Comparison of ENCODE assay signal across 8 cellular contexts in the genomic region with DNA sequence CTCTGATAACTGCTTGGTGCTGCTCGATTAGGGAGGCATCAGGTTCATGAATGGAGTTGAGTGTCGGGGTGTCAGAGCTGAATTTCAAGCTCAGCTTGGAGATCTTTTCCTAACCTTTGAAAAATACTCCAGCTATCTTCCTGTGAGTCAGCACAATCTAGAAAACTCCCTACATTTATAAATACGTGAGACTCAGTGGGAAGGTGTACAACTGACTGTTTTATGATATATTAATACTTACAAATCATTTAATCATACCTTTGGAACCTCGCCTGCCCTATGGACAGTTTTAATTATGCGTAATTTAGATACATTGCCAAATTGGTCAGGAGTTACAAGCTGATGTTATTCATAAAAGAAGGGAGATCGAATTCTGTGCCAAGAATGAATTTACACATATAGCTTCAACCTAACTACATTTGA. TPM values are rescaled to one million over a fixed set of nuclear protein-coding genes. Genes with fewer than 3 reads are reported as not detected.
A peak's percentile ranks its signal among the peaks of the same experiment; 100 is the strongest.
DNase-seq lines count a peak whose midpoint lies in the region; ATAC-seq, FAIRE-seq and TF ChIP-seq lines count a peak whose summit lies in the region.

No MANE protein-coding gene starts in this region.

- ATAC-seq in activated naive CD4-positive, alpha-beta T cell treated with anti-CD3 and anti-CD28 coated beads, Interleukin-2, amount 50 U/mL, for 72 hours, result no peak

- peak overlapping the region; percentile 73 to 93 (median 81) for H3K4me3 ChIP-seq in keratinocyte (ENCODE audit: control insufficient read depth in 2 of 3, extremely low read depth in 1 of 3, insufficient read depth in 2 of 3, low read depth in 1 of 3, low read length in 3 of 3)
- peak overlapping the region; percentile 88 to 94 for H3K4me3 ChIP-seq in testis

- no peaks in the 10 kb centered on the region for H3K27me3 ChIP-seq in keratinocyte (ENCODE audit: control insufficient read depth, extremely low read depth, insufficient read depth, low read length)
- no peaks in the 10 kb centered on the region for H3K27me3 ChIP-seq in testis

- no peaks in the 10 kb centered on the region for H3K27me3 Mint-ChIP-seq in activated naive CD4-positive, alpha-beta T cell treated with anti-CD3 and anti-CD28 coated beads for 36 hours (ENCODE audit: low read depth)

- no peak for TF ChIP-seq POLR2A in testis (IDR thresholded peaks at IDR 0.05)

- H3K4me2 ChIP-seq in keratinocyte (ENCODE audit: control insufficient read depth, extremely low read depth, insufficient read depth, low read depth, low read length), result peak overlapping the region; percentile 66

- H3K36me3 ChIP-seq in keratinocyte (ENCODE audit: control insufficient read depth in 2 of 2, extremely low read depth in 1 of 2, insufficient read depth in 2 of 2, low read length in 2 of 2), result peaks cover 2 to 5% of the 10 kb centered on the region in 2 experiments
- peaks cover 3% of the 10 kb centered on the region for H3K36me3 ChIP-seq in testis (ENCODE audit: low read depth, missing control alignments)

- 10% methylated on average over 6 of the region's 6 CpGs for WGBS in testis, 2 donors

- H4K20me1 ChIP-seq in keratinocyte (ENCODE audit: control insufficient read depth, extremely low read depth, insufficient read depth, low read length), result no peaks in the 10 kb centered on the region

- intact Hi-C loops in activated naive CD4-positive, alpha-beta T cell treated with anti-CD3 and anti-CD28 coated beads for 36 hours (cut with micrococcal nuclease), result loop anchor here (1.0 to 2.0 kb wide), 6 partner anchors 114 to 608 kb away; a partner anchor contains a TSS
- intact Hi-C loops in testis (cut with DNase I; ENCODE audit: low total_unique reads), result no loop called here

- H3K9me3 Mint-ChIP-seq in activated naive CD4-positive, alpha-beta T cell treated with anti-CD3 and anti-CD28 coated beads for 36 hours, result no peaks in the 10 kb centered on the region
- peaks cover 0 to 4% of the 10 kb centered on the region in 2 donors for H3K9me3 Mint-ChIP-seq in activated naive CD4-positive, alpha-beta T cell treated with anti-CD3 and anti-CD28 coated beads, Interleukin-2, amount 50 U/mL, for 72 hours

- H3K27ac Mint-ChIP-seq in activated naive CD4-positive, alpha-beta T cell treated with anti-CD3 and anti-CD28 coated beads for 36 hours, result peak overlapping the region; percentile 84
- H3K27ac Mint-ChIP-seq in activated naive CD4-positive, alpha-beta T cell treated with anti-CD3 and anti-CD28 coated beads, Interleukin-2, amount 50 U/mL, for 72 hours, result peak overlapping the region; percentile 90 to 92

- peak overlapping the region; percentile 95 for H3K4me3 Mint-ChIP-seq in activated naive CD4-positive, alpha-beta T cell treated with anti-CD3 and anti-CD28 coated beads for 36 hours

- peaks cover 38% of the 10 kb centered on the region for H3K79me2 ChIP-seq in keratinocyte (ENCODE audit: control insufficient read depth, insufficient read depth, low read length)

- H3K27ac ChIP-seq in keratinocyte (ENCODE audit: control insufficient read depth, insufficient read depth, low read length) (peak overlapping the region; percentile 72), testis (peak overlapping the region; percentile 87 to 89)

- DNase-seq in activated naive CD4-positive, alpha-beta T cell treated with anti-CD3 and anti-CD28 coated beads for 36 hours, result no peak
- no peak for DNase-seq in activated naive CD4-positive, alpha-beta T cell treated with Interleukin-2 at 50 U/mL for 16 hours
- DNase-seq in activated naive CD4-positive, alpha-beta T cell treated with anti-CD3 and anti-CD28 coated beads, Interleukin-2, amount 50 U/mL, for 72 hours (ENCODE audit: low spot score in 2 of 2), result no peak
- DNase-seq in keratinocyte (ENCODE audit: low read depth, low spot score) (peak; percentile 5), testis (no peak), NCI-H146 treated with DMSO at 0.1 percent for 48 hours (lab: John Stamatoyannopoulos, UW; ENCODE audit: unreplicated experiment) (no peak), T-helper 9 cell (no peak), NCI-H69 (lab: John Stamatoyannopoulos, UW) (no peak)

- TF ChIP-seq CTCF in keratinocyte (optimal IDR thresholded peaks at IDR 0.05 in 1 of 3, IDR thresholded peaks at IDR 0.05 in 1 of 3, conservative IDR thresholded peaks at IDR 0.05 in 1 of 3; ENCODE audit: extremely low read depth in 1 of 3, insufficient read depth in 2 of 3, low read length in 3 of 3), result no peak
- no peak for TF ChIP-seq CTCF in testis (IDR thresholded peaks at IDR 0.05)

- H3K4me1 Mint-ChIP-seq in activated naive CD4-positive, alpha-beta T cell treated with anti-CD3 and anti-CD28 coated beads for 36 hours (ENCODE audit: low read depth), result peaks cover 39% of the 10 kb centered on the region

- CTCF ChIA-PET in activated naive CD4-positive, alpha-beta T cell treated with anti-CD3 and anti-CD28 coated beads for 36 hours (lab: Charles Lee), result interaction anchor here (0.8 to 2.1 kb wide), 6 partner anchors 10 to 414 kb away, joined by 3 to 7 read pairs (median 4); no protein-coding TSS in a partner anchor

- peak; percentile 20 for FAIRE-seq in keratinocyte (lab: Jason Lieb, UNC)

- peaks cover 11% of the 10 kb centered on the region for H3K36me3 Mint-ChIP-seq in activated naive CD4-positive, alpha-beta T cell treated with anti-CD3 and anti-CD28 coated beads for 36 hours (ENCODE audit: low read depth)
- peaks cover 10 to 23% of the 10 kb centered on the region in 2 donors for H3K36me3 Mint-ChIP-seq in activated naive CD4-positive, alpha-beta T cell treated with anti-CD3 and anti-CD28 coated beads, Interleukin-2, amount 50 U/mL, for 72 hours

- peak overlapping the region; percentile 51 for H2AFZ ChIP-seq in keratinocyte (ENCODE audit: control insufficient read depth, low read length)

- H3K9me3 ChIP-seq in keratinocyte (ENCODE audit: control insufficient read depth, low read depth, low read length) (no peaks in the 10 kb centered on the region), testis (no peaks in the 10 kb centered on the region)

- no peaks in the 10 kb centered on the region for H3K9me1 ChIP-seq in keratinocyte (ENCODE audit: control insufficient read depth, extremely low read depth, insufficient read depth, low read length)

- H3K4me1 ChIP-seq in keratinocyte (ENCODE audit: control insufficient read depth, extremely low read depth, insufficient read depth, low read length) (peaks cover 5% of the 10 kb centered on the region), testis (peaks cover 21% of the 10 kb centered on the region)

- dilution Hi-C loops in keratinocyte (cut with MboI; ENCODE audit: extremely low pct_ligation_motif_present, low sequenced_read_pairs), result no loop called here

- H3K9ac ChIP-seq in keratinocyte (ENCODE audit: control insufficient read depth, extremely low read depth, insufficient read depth, low read length), result peak overlapping the region; percentile 86

RNA-seq across cellular contexts. Expression of a gene that starts 1.0 kb away (rescaled TPM):
- total RNA-seq in activated naive CD4-positive, alpha-beta T cell treated with anti-CD3 and anti-CD28 coated beads for 36 hours, result 10 to 100 TPM; 47.3 to 48.5 TPM
- 10 to 100 TPM; 47.7 to 65.4 TPM for total RNA-seq in activated naive CD4-positive, alpha-beta T cell treated with anti-CD3 and anti-CD28 coated beads, Interleukin-2, amount 50 U/mL, for 72 hours
- polyA plus RNA-seq in keratinocyte (26.9 to 55.0 TPM (median 32.9 TPM) in 3 replicates), testis (ENCODE audit: insufficient read depth, low read depth, low replicate concordance) (131 TPM)
- 141 TPM for polyA plus RNA-seq in keratinocyte (2011; ENCODE audit: low read depth)
- polyA plus RNA-seq in keratinocyte (2011; cell fraction: cytosol; rRNA removed), result 38.4 and 66.0 TPM in 2 replicates
- 32.2 and 35.0 TPM in 2 replicates for polyA plus RNA-seq in keratinocyte (2011; cell fraction: nucleus; rRNA removed)
- polyA plus RNA-seq in keratinocyte (2012; ENCODE audit: low replicate concordance), result 46.2 and 49.6 TPM in 2 replicates
- polyA minus RNA-seq in keratinocyte, result 1.4 to 13.2 TPM (median 6.6 TPM) in 3 replicates
- polyA minus RNA-seq in keratinocyte (2011; cell fraction: cytosol; rRNA and poly(A)+ RNA removed), result 17.1 TPM
- polyA minus RNA-seq in keratinocyte (2011; cell fraction: nucleus; rRNA and poly(A)+ RNA removed), result 11.2 and 18.2 TPM in 2 replicates
- 100 to 1,000 TPM; 119 to 130 TPM for total RNA-seq in testis
